1 cellular context compared by ENCODE assay signal in the genomic region with DNA sequence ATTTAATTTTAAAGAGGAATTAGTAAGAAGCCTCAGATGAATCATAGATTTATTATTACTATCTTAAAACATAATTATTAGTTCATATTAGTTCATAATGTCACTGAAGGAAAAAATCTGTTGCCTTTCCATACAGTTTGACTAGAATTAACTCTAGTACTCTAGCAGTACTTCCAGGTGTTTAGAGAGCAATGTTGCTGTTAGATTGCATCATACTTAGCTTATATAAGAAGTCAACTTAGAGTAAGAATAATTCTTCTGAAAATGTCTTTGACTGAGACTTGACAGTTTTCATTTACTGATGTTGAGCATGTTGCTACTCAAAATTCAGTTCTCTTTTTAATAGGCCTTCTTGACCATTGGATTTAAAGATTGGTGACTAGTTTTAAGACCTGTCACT.
TF ChIP-seq lines count a peak whose summit lies in the region.

No MANE protein-coding gene starts in this region.

TF ChIP-seq in Ishikawa, 13 proteins besides CTCF, POLR2A, EP300 and RAD21:
- TF ChIP-seq TEAD4 (IDR thresholded peaks at IDR 0.05), result no peak
- no peak for TF ChIP-seq EGR1 (IDR thresholded peaks at IDR 0.05)
- TF ChIP-seq, protein P1, sequence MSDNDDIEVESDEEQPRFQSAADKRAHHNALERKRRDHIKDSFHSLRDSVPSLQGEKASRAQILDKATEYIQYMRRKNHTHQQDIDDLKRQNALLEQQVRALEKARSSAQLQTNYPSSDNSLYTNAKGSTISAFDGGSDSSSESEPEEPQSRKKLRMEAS (IDR thresholded peaks at IDR 0.05), result no peak
- TF ChIP-seq CEBPB (IDR thresholded peaks at IDR 0.05), result peak; percentile 70
- TF ChIP-seq ZBTB7A (IDR thresholded peaks at IDR 0.05; ENCODE audit: low read depth), result no peak
